6 cellular contexts compared by ENCODE assay signal in genomic region chr3:144921710-144922109, GRCh38.
"Had no signal": no experiment of that assay in that cellular context is flagged by ENCODE, and none has a peak within 500 bp of the region (broad histone marks: within the 10 kb centered on the region; RNA-seq: fewer than 3 reads in every experiment).

No MANE protein-coding gene starts in this region.

- FAIRE-seq: islet of Langerhans had no signal

- DNase-seq: activated CD4-positive, CD25-positive, alpha-beta regulatory T cell treated with anti-CD3 and anti-CD28 coated beads, Interleukin-2, amount 50 U/mL, for 72 hours; activated naive CD4-positive, alpha-beta T cell; naive B cell; stimulated activated naive B cell treated with anti-CD40 and anti-IgM and Interleukin-4, amounts not matched to agents 10 μg/mL and 1 μg/mL and 100 μg/mL, for 72 hours had no signal

- ATAC-seq: gastroesophageal sphincter had no signal
